In the genomic region with DNA sequence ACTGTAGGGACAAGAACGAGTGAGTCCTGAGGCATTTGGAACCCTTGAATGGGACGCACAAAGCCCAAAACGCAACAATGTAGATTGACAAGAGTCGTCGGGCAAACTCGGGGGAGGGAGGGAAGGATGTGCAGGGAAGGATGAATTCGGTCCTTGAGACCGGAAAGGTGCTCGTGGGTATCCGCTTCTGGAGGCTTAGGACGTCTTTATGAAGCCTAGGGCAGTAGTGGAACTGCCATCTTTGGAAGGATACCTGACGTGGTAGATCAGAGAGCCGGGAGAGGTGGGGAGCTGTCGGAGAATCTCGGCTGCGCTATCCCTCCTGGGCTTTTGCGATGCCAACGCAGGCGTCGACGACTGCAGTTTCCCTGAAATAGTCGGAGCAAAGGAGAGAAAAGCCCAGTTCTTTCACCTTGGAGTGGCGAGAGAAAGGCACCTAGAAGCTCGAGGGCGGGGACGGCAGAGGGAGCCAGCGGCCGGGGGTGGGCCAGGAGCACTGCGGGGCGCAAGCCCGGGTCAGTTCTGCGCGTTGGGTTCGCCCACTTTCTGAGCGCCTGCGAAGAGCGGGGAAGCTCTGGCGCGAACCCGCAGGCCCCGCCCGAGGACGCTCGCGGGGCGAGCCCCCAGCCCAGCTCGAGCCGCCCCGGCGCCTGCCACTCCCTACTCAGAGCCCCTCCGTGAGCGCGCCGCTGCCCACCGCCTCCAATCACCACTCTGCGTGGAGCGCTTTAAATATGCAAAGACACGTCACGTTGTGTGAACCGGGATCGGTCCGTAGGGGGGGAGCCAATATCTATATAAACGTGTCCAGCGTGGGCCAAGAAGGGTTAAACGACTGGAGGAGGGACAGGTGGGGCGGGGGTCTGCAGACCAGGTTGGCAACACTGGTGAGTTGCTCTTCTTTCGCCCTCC, we compare ENCODE assay signal across 1 cellular context.
TF ChIP-seq lines count a peak whose summit lies in the region.

A gene with protein sequence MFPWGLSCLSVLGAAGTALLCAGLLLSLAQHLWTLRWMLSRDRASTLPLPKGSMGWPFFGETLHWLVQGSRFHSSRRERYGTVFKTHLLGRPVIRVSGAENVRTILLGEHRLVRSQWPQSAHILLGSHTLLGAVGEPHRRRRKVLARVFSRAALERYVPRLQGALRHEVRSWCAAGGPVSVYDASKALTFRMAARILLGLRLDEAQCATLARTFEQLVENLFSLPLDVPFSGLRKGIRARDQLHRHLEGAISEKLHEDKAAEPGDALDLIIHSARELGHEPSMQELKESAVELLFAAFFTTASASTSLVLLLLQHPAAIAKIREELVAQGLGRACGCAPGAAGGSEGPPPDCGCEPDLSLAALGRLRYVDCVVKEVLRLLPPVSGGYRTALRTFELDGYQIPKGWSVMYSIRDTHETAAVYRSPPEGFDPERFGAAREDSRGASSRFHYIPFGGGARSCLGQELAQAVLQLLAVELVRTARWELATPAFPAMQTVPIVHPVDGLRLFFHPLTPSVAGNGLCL (plus strand): TSS at position 824 of the 912 bp plus-strand sequence. CDS start 466 bp downstream, outside the sequence.

TF ChIP-seq in WTC11, 78 proteins besides CTCF, POLR2A, EP300 and RAD21 (continued from another document):
- TF ChIP-seq, protein P1, sequence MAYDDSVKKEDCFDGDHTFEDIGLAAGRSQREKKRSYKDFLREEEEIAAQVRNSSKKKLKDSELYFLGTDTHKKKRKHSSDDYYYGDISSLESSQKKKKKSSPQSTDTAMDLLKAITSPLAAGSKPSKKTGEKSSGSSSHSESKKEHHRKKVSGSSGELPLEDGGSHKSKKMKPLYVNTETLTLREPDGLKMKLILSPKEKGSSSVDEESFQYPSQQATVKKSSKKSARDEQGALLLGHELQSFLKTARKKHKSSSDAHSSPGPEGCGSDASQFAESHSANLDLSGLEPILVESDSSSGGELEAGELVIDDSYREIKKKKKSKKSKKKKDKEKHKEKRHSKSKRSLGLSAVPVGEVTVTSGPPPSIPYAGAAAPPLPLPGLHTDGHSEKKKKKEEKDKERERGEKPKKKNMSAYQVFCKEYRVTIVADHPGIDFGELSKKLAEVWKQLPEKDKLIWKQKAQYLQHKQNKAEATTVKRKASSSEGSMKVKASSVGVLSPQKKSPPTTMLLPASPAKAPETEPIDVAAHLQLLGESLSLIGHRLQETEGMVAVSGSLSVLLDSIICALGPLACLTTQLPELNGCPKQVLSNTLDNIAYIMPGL (CRISPR knock-in tag; IDR thresholded peaks at IDR 0.05), result no peak
- TF ChIP-seq JUN (CRISPR knock-in tag; IDR thresholded peaks at IDR 0.05) (no peak), NFE2L1 (CRISPR knock-in tag; IDR thresholded peaks at IDR 0.05) (no peak), TP53 (CRISPR knock-in tag; IDR thresholded peaks at IDR 0.05) (no peak)
- TF ChIP-seq, protein P2, sequence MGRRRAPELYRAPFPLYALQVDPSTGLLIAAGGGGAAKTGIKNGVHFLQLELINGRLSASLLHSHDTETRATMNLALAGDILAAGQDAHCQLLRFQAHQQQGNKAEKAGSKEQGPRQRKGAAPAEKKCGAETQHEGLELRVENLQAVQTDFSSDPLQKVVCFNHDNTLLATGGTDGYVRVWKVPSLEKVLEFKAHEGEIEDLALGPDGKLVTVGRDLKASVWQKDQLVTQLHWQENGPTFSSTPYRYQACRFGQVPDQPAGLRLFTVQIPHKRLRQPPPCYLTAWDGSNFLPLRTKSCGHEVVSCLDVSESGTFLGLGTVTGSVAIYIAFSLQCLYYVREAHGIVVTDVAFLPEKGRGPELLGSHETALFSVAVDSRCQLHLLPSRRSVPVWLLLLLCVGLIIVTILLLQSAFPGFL (CRISPR knock-in tag; IDR thresholded peaks at IDR 0.05; ENCODE audit: borderline replicate concordance), result no peak
- TF ChIP-seq, protein P3, sequence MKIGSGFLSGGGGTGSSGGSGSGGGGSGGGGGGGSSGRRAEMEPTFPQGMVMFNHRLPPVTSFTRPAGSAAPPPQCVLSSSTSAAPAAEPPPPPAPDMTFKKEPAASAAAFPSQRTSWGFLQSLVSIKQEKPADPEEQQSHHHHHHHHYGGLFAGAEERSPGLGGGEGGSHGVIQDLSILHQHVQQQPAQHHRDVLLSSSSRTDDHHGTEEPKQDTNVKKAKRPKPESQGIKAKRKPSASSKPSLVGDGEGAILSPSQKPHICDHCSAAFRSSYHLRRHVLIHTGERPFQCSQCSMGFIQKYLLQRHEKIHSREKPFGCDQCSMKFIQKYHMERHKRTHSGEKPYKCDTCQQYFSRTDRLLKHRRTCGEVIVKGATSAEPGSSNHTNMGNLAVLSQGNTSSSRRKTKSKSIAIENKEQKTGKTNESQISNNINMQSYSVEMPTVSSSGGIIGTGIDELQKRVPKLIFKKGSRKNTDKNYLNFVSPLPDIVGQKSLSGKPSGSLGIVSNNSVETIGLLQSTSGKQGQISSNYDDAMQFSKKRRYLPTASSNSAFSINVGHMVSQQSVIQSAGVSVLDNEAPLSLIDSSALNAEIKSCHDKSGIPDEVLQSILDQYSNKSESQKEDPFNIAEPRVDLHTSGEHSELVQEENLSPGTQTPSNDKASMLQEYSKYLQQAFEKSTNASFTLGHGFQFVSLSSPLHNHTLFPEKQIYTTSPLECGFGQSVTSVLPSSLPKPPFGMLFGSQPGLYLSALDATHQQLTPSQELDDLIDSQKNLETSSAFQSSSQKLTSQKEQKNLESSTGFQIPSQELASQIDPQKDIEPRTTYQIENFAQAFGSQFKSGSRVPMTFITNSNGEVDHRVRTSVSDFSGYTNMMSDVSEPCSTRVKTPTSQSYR (CRISPR knock-in tag; IDR thresholded peaks at IDR 0.05), result no peak
